Comparison of ENCODE assay signal across 8 cellular contexts in genomic region chr9:26946753-26947727, GRCh38. TPM values are rescaled to one million over a fixed set of nuclear protein-coding genes. Genes with fewer than 3 reads are reported as not detected.
DNase-seq lines count a peak whose midpoint lies in the region; ATAC-seq, FAIRE-seq and TF ChIP-seq lines count a peak whose summit lies in the region.

TSS of gene PLAA (minus strand) at chr9:26947242. CDS start at chr9:26947045, 197 bp downstream.

- no peaks in the 10 kb centered on the region for H3K27me3 ChIP-seq in naive thymus-derived CD4-positive, alpha-beta T cell (ENCODE audit: control insufficient read depth in 2 of 2, insufficient read depth in 2 of 2, low read length in 2 of 2)

- no peaks in the 10 kb centered on the region for H3K27me3 Mint-ChIP-seq in activated T-helper 1 cell treated with anti-CD3 and anti-CD28 coated beads, Interleukin-12 subunit alpha, Interleukin-12 subunit beta, Interleukin-2, Interleukin-4 antibody, amounts not matched to agents 30 ng/mL and 10 ng/mL and 1 ng/mL, durations not matched to agents 14 hours and 24 hours and 36 hours (ENCODE audit: insufficient read depth)
- peaks cover 0 to 11% (median 0%) of the 10 kb centered on the region in 5 donors for H3K27me3 Mint-ChIP-seq in naive thymus-derived CD4-positive, alpha-beta T cell
- H3K27me3 Mint-ChIP-seq in stimulated activated naive B cell treated with anti-CD40 and anti-IgM and Interleukin-4, amounts not matched to agents 10 μg/mL and 1 μg/mL and 100 μg/mL, for 72 hours = peaks cover 0 to 5% of the 10 kb centered on the region in 2 donors

- TF ChIP-seq EP300 in Ishikawa (IDR thresholded peaks at IDR 0.05; ENCODE audit: borderline replicate concordance) = no peak

- peak within 1 kb of the TSS; percentile 95 for H3K4me3 Mint-ChIP-seq in activated T-helper 1 cell treated with anti-CD3 and anti-CD28 coated beads, Interleukin-12 subunit alpha, Interleukin-12 subunit beta, Interleukin-2, Interleukin-4 antibody, amounts not matched to agents 30 ng/mL and 10 ng/mL and 1 ng/mL, durations not matched to agents 14 hours and 24 hours and 36 hours
- H3K4me3 Mint-ChIP-seq in naive thymus-derived CD4-positive, alpha-beta T cell = peak within 1 kb of the TSS; percentile 91 to 99 (median 95)
- H3K4me3 Mint-ChIP-seq in stimulated activated naive B cell treated with anti-CD40 and anti-IgM and Interleukin-4, amounts not matched to agents 10 μg/mL and 1 μg/mL and 100 μg/mL, for 72 hours = peak within 1 kb of the TSS; percentile 90 to 92

- POLR2A ChIA-PET in naive thymus-derived CD4-positive, alpha-beta T cell (lab: Charles Lee) = interaction anchor here (1.3 to 2.1 kb wide), 4 partner anchors 9 to 58 kb away, joined by 5 to 20 read pairs (median 9); partner anchors contain the start of genes CAAP1 and IFT74

- peaks cover 0 to 8% (median 0%) of the 10 kb centered on the region in 3 experiments for H3K36me3 ChIP-seq in naive thymus-derived CD4-positive, alpha-beta T cell (ENCODE audit: control insufficient read depth in 2 of 3, insufficient read depth in 3 of 3, low read length in 3 of 3)

- FAIRE-seq in RCC 7860 (lab: Jason Lieb, UNC) = peak; percentile 31

- CTCF ChIA-PET in naive thymus-derived CD4-positive, alpha-beta T cell (lab: Charles Lee) = interaction anchor here (0.5 kb wide), 1 partner anchor 85 kb away, joined by 3 read pairs; no protein-coding TSS in a partner anchor

- peak; percentile 77 for DNase-seq in DMS153 treated with DMSO at 0.1 percent for 48 hours (lab: John Stamatoyannopoulos, UW; ENCODE audit: unreplicated experiment)
- peak; percentile 80 for DNase-seq in RCC 7860 (ENCODE audit: low spot score)
- peak; percentile 82 for DNase-seq in activated T-helper 1 cell treated with anti-CD3 and anti-CD28 coated beads, Interleukin-12 subunit alpha, Interleukin-12 subunit beta, Interleukin-2, Interleukin-4 antibody, amounts not matched to agents 30 ng/mL and 10 ng/mL and 1 ng/mL, durations not matched to agents 14 hours and 24 hours and 36 hours (ENCODE audit: low spot score)
- peak; percentile 87 for DNase-seq in fibroblast of gingiva (ENCODE audit: low read depth)
- DNase-seq in naive thymus-derived CD4-positive, alpha-beta T cell = peak; percentile 81 to 92 (median 88)
- peak; percentile 83 for DNase-seq in stimulated activated naive B cell treated with anti-CD40 and anti-IgM and Interleukin-4, amounts not matched to agents 10 μg/mL and 1 μg/mL and 100 μg/mL, for 72 hours

- peaks cover 48% of the 10 kb centered on the region for H3K4me1 Mint-ChIP-seq in activated T-helper 1 cell treated with anti-CD3 and anti-CD28 coated beads, Interleukin-12 subunit alpha, Interleukin-12 subunit beta, Interleukin-2, Interleukin-4 antibody, amounts not matched to agents 30 ng/mL and 10 ng/mL and 1 ng/mL, durations not matched to agents 14 hours and 24 hours and 36 hours (ENCODE audit: low read depth)
- peaks cover 33 to 54% (median 50%) of the 10 kb centered on the region in 7 donors for H3K4me1 Mint-ChIP-seq in naive thymus-derived CD4-positive, alpha-beta T cell
- H3K4me1 Mint-ChIP-seq in stimulated activated naive B cell treated with anti-CD40 and anti-IgM and Interleukin-4, amounts not matched to agents 10 μg/mL and 1 μg/mL and 100 μg/mL, for 72 hours = peaks cover 18 to 35% of the 10 kb centered on the region in 2 donors

- H3K27ac ChIP-seq in naive thymus-derived CD4-positive, alpha-beta T cell (ENCODE audit: low read depth, low read length) = peak within 1 kb of the TSS; percentile 99

- no peaks in the 10 kb centered on the region for H3K9me3 ChIP-seq in naive thymus-derived CD4-positive, alpha-beta T cell (ENCODE audit: control insufficient read depth in 2 of 3, low read length in 3 of 3)

- peak; percentile 98 for ATAC-seq in GM21576 (IDR thresholded peaks at IDR 0.05; ENCODE audit: unreplicated experiment)
- peak; percentile 97 for ATAC-seq in naive thymus-derived CD4-positive, alpha-beta T cell
- peak; percentile 98 for ATAC-seq in stimulated activated naive B cell treated with anti-CD40 and anti-IgM and Interleukin-4, amounts not matched to agents 10 μg/mL and 1 μg/mL and 100 μg/mL, for 72 hours (replicated peaks)

- peaks cover 22 to 28% of the 10 kb centered on the region in 2 donors for H3K4me1 ChIP-seq in naive thymus-derived CD4-positive, alpha-beta T cell (ENCODE audit: control insufficient read depth in 2 of 2, insufficient read depth in 2 of 2, low read length in 2 of 2)

- peaks cover 16% of the 10 kb centered on the region for H3K36me3 Mint-ChIP-seq in activated T-helper 1 cell treated with anti-CD3 and anti-CD28 coated beads, Interleukin-12 subunit alpha, Interleukin-12 subunit beta, Interleukin-2, Interleukin-4 antibody, amounts not matched to agents 30 ng/mL and 10 ng/mL and 1 ng/mL, durations not matched to agents 14 hours and 24 hours and 36 hours (ENCODE audit: low read depth)
- H3K36me3 Mint-ChIP-seq in naive thymus-derived CD4-positive, alpha-beta T cell = peaks cover 0 to 16% (median 10%) of the 10 kb centered on the region in 5 donors
- peaks cover 10 to 13% of the 10 kb centered on the region in 2 donors for H3K36me3 Mint-ChIP-seq in stimulated activated naive B cell treated with anti-CD40 and anti-IgM and Interleukin-4, amounts not matched to agents 10 μg/mL and 1 μg/mL and 100 μg/mL, for 72 hours

- peak within 1 kb of the TSS; percentile 100 for H3K4me3 ChIP-seq in naive thymus-derived CD4-positive, alpha-beta T cell (ENCODE audit: low read length)

- peak within 1 kb of the TSS; percentile 100 for H3K27ac Mint-ChIP-seq in activated T-helper 1 cell treated with anti-CD3 and anti-CD28 coated beads, Interleukin-12 subunit alpha, Interleukin-12 subunit beta, Interleukin-2, Interleukin-4 antibody, amounts not matched to agents 30 ng/mL and 10 ng/mL and 1 ng/mL, durations not matched to agents 14 hours and 24 hours and 36 hours
- peak within 1 kb of the TSS; percentile 97 to 100 (median 99) for H3K27ac Mint-ChIP-seq in naive thymus-derived CD4-positive, alpha-beta T cell
- H3K27ac Mint-ChIP-seq in stimulated activated naive B cell treated with anti-CD40 and anti-IgM and Interleukin-4, amounts not matched to agents 10 μg/mL and 1 μg/mL and 100 μg/mL, for 72 hours = peak within 1 kb of the TSS; percentile 99

- no peaks in the 10 kb centered on the region for H3K9me3 Mint-ChIP-seq in activated T-helper 1 cell treated with anti-CD3 and anti-CD28 coated beads, Interleukin-12 subunit alpha, Interleukin-12 subunit beta, Interleukin-2, Interleukin-4 antibody, amounts not matched to agents 30 ng/mL and 10 ng/mL and 1 ng/mL, durations not matched to agents 14 hours and 24 hours and 36 hours
- H3K9me3 Mint-ChIP-seq in naive thymus-derived CD4-positive, alpha-beta T cell = peaks cover 0 to 1% (median 0%) of the 10 kb centered on the region in 11 donors
- no peaks in the 10 kb centered on the region for H3K9me3 Mint-ChIP-seq in stimulated activated naive B cell treated with anti-CD40 and anti-IgM and Interleukin-4, amounts not matched to agents 10 μg/mL and 1 μg/mL and 100 μg/mL, for 72 hours

- TF ChIP-seq RAD21 in Ishikawa (IDR thresholded peaks at IDR 0.05; ENCODE audit: low read depth) = no peak

- intact Hi-C loops in activated T-helper 1 cell treated with anti-CD3 and anti-CD28 coated beads, Interleukin-12 subunit alpha, Interleukin-12 subunit beta, Interleukin-2, Interleukin-4 antibody, amounts not matched to agents 30 ng/mL and 10 ng/mL and 1 ng/mL, durations not matched to agents 14 hours and 24 hours and 36 hours (cut with micrococcal nuclease) = loop anchor here (1.0 to 2.0 kb wide), 4 partner anchors 9 to 626 kb away; partner anchors contain the start of genes C9orf72, CAAP1, IFT74 and MOB3B
- intact Hi-C loops in naive thymus-derived CD4-positive, alpha-beta T cell (cut with micrococcal nuclease) = loop anchor here (1.0 to 2.0 kb wide), 5 partner anchors 9 to 626 kb away; partner anchors contain the start of genes C9orf72 (in 2 of the 2), CAAP1 (in 2 of the 2), IFT74 (in 2 of the 2) and MOB3B (in 1 of the 2)

TF ChIP-seq in Ishikawa, 13 proteins besides CTCF, POLR2A, EP300 and RAD21 (continues in another document):
- TF ChIP-seq MAX (IDR thresholded peaks at IDR 0.05) (peak; percentile 51), EGR1 (IDR thresholded peaks at IDR 0.05) (no peak; the same call in 1 of the 2 replicates), NFIC (IDR thresholded peaks at IDR 0.05) (peak; percentile 68), TEAD4 (IDR thresholded peaks at IDR 0.05) (0 out of 2 replicates have a peak, but pooled peaks have one; percentile 43), FOXM1 (IDR thresholded peaks at IDR 0.05; ENCODE audit: borderline replicate concordance, low read depth) (no peak), CEBPB (IDR thresholded peaks at IDR 0.05) (no peak), CREB1 (IDR thresholded peaks at IDR 0.05; ENCODE audit: low read depth) (peak; percentile 97), YY1 (IDR thresholded peaks at IDR 0.05; ENCODE audit: low read depth) (peak; percentile 89), TCF12 (IDR thresholded peaks at IDR 0.05; ENCODE audit: low read depth) (no peak; the same call in none of the 2 replicates), ZBTB7A (IDR thresholded peaks at IDR 0.05; ENCODE audit: low read depth) (peak; percentile 55; the same call in 1 of the 2 replicates)

RNA-seq across cellular contexts. Expression of gene PLAA, which starts in this region (rescaled TPM):
- 46.9 and 48.6 TPM in 2 replicates for total RNA-seq in activated T-helper 1 cell treated with anti-CD3 and anti-CD28 coated beads, Interleukin-12 subunit alpha, Interleukin-12 subunit beta, Interleukin-2, Interleukin-4 antibody, amounts not matched to agents 30 ng/mL and 10 ng/mL and 1 ng/mL, durations not matched to agents 14 hours and 24 hours and 36 hours
- 10 to 100 TPM; 22.4 to 33.6 (median 24.7) TPM for total RNA-seq in naive thymus-derived CD4-positive, alpha-beta T cell
- polyA plus RNA-seq in naive thymus-derived CD4-positive, alpha-beta T cell = 10 to 100 TPM; 17.6 to 17.9 TPM

Comparison
In these comparisons a context has a peak if more than half of its experiments do, and no peak if none do; other contexts are left out.
1. Peak in every context shown above with its lines: DNase-seq, ATAC-seq, H3K4me3 ChIP-seq and H3K27ac ChIP-seq.